Comparison of ENCODE assay signal across 9 cellular contexts in genomic region chr11:65491163-65491465, GRCh38. TPM values are rescaled to one million over a fixed set of nuclear protein-coding genes. Genes with fewer than 3 reads are reported as not detected.
A peak's percentile ranks its signal among the peaks of the same experiment; 100 is the strongest.
DNase-seq lines count a peak whose midpoint lies in the region; ATAC-seq, FAIRE-seq and TF ChIP-seq lines count a peak whose summit lies in the region.
"Had no signal": no experiment of that assay in that cellular context is flagged by ENCODE, and none has a peak within 500 bp of the region (broad histone marks: within the 10 kb centered on the region; RNA-seq: fewer than 3 reads in every experiment).

No MANE protein-coding gene starts in this region.

- peaks cover 65% of the 10 kb centered on the region for H3F3A ChIP-seq in smooth muscle cell (ENCODE audit: low read depth)

- H3K18ac ChIP-seq in H9 (ENCODE audit: insufficient read length, low read depth, low read length), result no peak overlapping the region

- H3K36me3 Mint-ChIP-seq in H9 (ENCODE audit: insufficient read depth in 1 of 3, low read depth in 3 of 3), result no peaks in the 10 kb centered on the region; a peak in 1 of 7 replicates
- no peaks in the 10 kb centered on the region for H3K36me3 Mint-ChIP-seq in activated T-helper 2 cell treated with anti-CD3 and anti-CD28 coated beads, Interferon-gamma antibody, Interleukin-2, Interleukin-4, amounts not matched to agents 10 μg/mL and 5 μg/mL and 100 μg/mL, durations not matched to agents 14 hours and 24 hours and 36 hours (ENCODE audit: low read depth)
- H3K36me3 Mint-ChIP-seq in naive thymus-derived CD8-positive, alpha-beta T cell, result no peaks in the 10 kb centered on the region

- no peak overlapping the region for H4K5ac ChIP-seq in H9 (ENCODE audit: insufficient read length, low read depth, low read length)

- H3K4me3 Mint-ChIP-seq in H9, result no peak overlapping the region; a peak in 1 of 5 replicates
- no peak overlapping the region for H3K4me3 Mint-ChIP-seq in activated T-helper 2 cell treated with anti-CD3 and anti-CD28 coated beads, Interferon-gamma antibody, Interleukin-2, Interleukin-4, amounts not matched to agents 10 μg/mL and 5 μg/mL and 100 μg/mL, durations not matched to agents 14 hours and 24 hours and 36 hours (ENCODE audit: low read depth)
- no peak overlapping the region for H3K4me3 Mint-ChIP-seq in naive thymus-derived CD8-positive, alpha-beta T cell

- peak overlapping the region in 2 of 3 experiments; percentile 67 to 95; a peak in 3 of 7 replicates for H3K27ac Mint-ChIP-seq in H9
- H3K27ac Mint-ChIP-seq in activated T-helper 2 cell treated with anti-CD3 and anti-CD28 coated beads, Interferon-gamma antibody, Interleukin-2, Interleukin-4, amounts not matched to agents 10 μg/mL and 5 μg/mL and 100 μg/mL, durations not matched to agents 14 hours and 24 hours and 36 hours, result peak overlapping the region; percentile 46
- H3K27ac Mint-ChIP-seq in naive thymus-derived CD8-positive, alpha-beta T cell, result peak overlapping the region in 1 of 10 donors; percentile 63

- no peaks in the 10 kb centered on the region; a peak in 1 of 5 replicates for H3K9me3 Mint-ChIP-seq in H9
- H3K9me3 Mint-ChIP-seq in activated T-helper 2 cell treated with anti-CD3 and anti-CD28 coated beads, Interferon-gamma antibody, Interleukin-2, Interleukin-4, amounts not matched to agents 10 μg/mL and 5 μg/mL and 100 μg/mL, durations not matched to agents 14 hours and 24 hours and 36 hours, result no peaks in the 10 kb centered on the region
- no peaks in the 10 kb centered on the region for H3K9me3 Mint-ChIP-seq in naive thymus-derived CD8-positive, alpha-beta T cell

- H3K9ac ChIP-seq in H9 (ENCODE audit: extremely low read depth, insufficient read length, low read length) (no peak overlapping the region), kidney (ENCODE audit: low read length in 2 of 2) (peak overlapping the region in 1 of 2 donors; percentile 68), smooth muscle cell (ENCODE audit: low read depth) (peak overlapping the region; percentile 92)

- H2BK15ac ChIP-seq in H9 (ENCODE audit: low read depth, low read length), result no peak overlapping the region

- no peak overlapping the region for H4K91ac ChIP-seq in H9 (ENCODE audit: insufficient read length, low read depth, low read length)

- intact Hi-C loops in activated T-helper 2 cell treated with anti-CD3 and anti-CD28 coated beads, Interferon-gamma antibody, Interleukin-2, Interleukin-4, amounts not matched to agents 10 μg/mL and 5 μg/mL and 100 μg/mL, durations not matched to agents 14 hours and 24 hours and 36 hours (cut with micrococcal nuclease), result loop anchor here (10.0 kb wide), 1 partner anchor 616 kb away; the partner anchor contains the start of gene EHD1
- intact Hi-C loops in kidney (cut with DNase I), result no loop called here

- H4K20me1 ChIP-seq in H9 (ENCODE audit: control insufficient read depth, insufficient read depth, insufficient read length) (no peaks in the 10 kb centered on the region), smooth muscle cell (ENCODE audit: low read depth) (no peaks in the 10 kb centered on the region)

- no CpG with 5 or more reads among the region's 3 CpGs for WGBS in H9 (ENCODE audit: extremely low coverage, insufficient read length, low lambda C conversion rate)
- 44% methylated on average over 3 of the region's 3 CpGs for WGBS in smooth muscle cell (ENCODE audit: low lambda C conversion rate)

- no peak overlapping the region for H2AK5ac ChIP-seq in H9 (ENCODE audit: insufficient read length, low read length)

- no peak overlapping the region for H3T11ph ChIP-seq in H9 (ENCODE audit: low read length)

- no peak overlapping the region for H3K4ac ChIP-seq in H9 (ENCODE audit: low read depth, low read length)

- peaks cover 2% of the 10 kb centered on the region; the same call in 1 of the 2 replicates for H3K27me3 Mint-ChIP-seq in H9 (ENCODE audit: low read depth)
- H3K27me3 Mint-ChIP-seq in activated T-helper 2 cell treated with anti-CD3 and anti-CD28 coated beads, Interferon-gamma antibody, Interleukin-2, Interleukin-4, amounts not matched to agents 10 μg/mL and 5 μg/mL and 100 μg/mL, durations not matched to agents 14 hours and 24 hours and 36 hours (ENCODE audit: low read depth), result no peaks in the 10 kb centered on the region
- H3K27me3 Mint-ChIP-seq in naive thymus-derived CD8-positive, alpha-beta T cell, result no peaks in the 10 kb centered on the region

- peaks cover 10% of the 10 kb centered on the region for H3K23me2 ChIP-seq in H9 (ENCODE audit: insufficient read length, low read depth, low read length, poor library complexity, severe bottlenecking)

- POLR2A ChIA-PET in naive thymus-derived CD8-positive, alpha-beta T cell (lab: Charles Lee), result interaction anchor here (0.7 to 24.9 kb wide), 5 partner anchors 8 to 70 kb away, joined by 3 to 2047 read pairs (median 91); partner anchors contain the start of genes MALAT1 and NEAT1

- no peak for FAIRE-seq in kidney (lab: Jason Lieb, UNC)

- H3K36me3 ChIP-seq in kidney (ENCODE audit: control insufficient read depth in 1 of 2, insufficient read depth in 2 of 2, low read length in 2 of 2), result no peaks in the 10 kb centered on the region
- no peaks in the 10 kb centered on the region for H3K36me3 ChIP-seq in smooth muscle cell (ENCODE audit: low read depth)

- H3K79me2 ChIP-seq in H9 (ENCODE audit: insufficient read depth, low read length), result no peaks in the 10 kb centered on the region
- peaks cover 21% of the 10 kb centered on the region for H3K79me2 ChIP-seq in smooth muscle cell (ENCODE audit: low read depth)

- no peak overlapping the region for H2BK12ac ChIP-seq in H9 (ENCODE audit: insufficient read length, low read depth, low read length)

- no peak overlapping the region for H3K56ac ChIP-seq in H9 (ENCODE audit: insufficient read length, low read depth, low read length)

- H3K27me3 ChIP-seq in H9 (ENCODE audit: insufficient read depth, low read length), result no peaks in the 10 kb centered on the region
- H3K27me3 ChIP-seq in smooth muscle cell (ENCODE audit: low read depth), result no peaks in the 10 kb centered on the region

- H3K79me1 ChIP-seq in H9 (ENCODE audit: insufficient read depth, low read depth, low read length, poor library complexity, severe bottlenecking), result no peaks in the 10 kb centered on the region

- peaks cover 79 to 82% of the 10 kb centered on the region in 2 experiments for H3K4me1 Mint-ChIP-seq in H9
- peaks cover 53% of the 10 kb centered on the region for H3K4me1 Mint-ChIP-seq in activated T-helper 2 cell treated with anti-CD3 and anti-CD28 coated beads, Interferon-gamma antibody, Interleukin-2, Interleukin-4, amounts not matched to agents 10 μg/mL and 5 μg/mL and 100 μg/mL, durations not matched to agents 14 hours and 24 hours and 36 hours (ENCODE audit: low read depth)
- peaks cover 12 to 53% (median 41%) of the 10 kb centered on the region in 4 donors for H3K4me1 Mint-ChIP-seq in naive thymus-derived CD8-positive, alpha-beta T cell

- H2BK5ac ChIP-seq in H9 (ENCODE audit: insufficient read length, low read length), result no peak overlapping the region

- H2AFZ ChIP-seq in H9 (ENCODE audit: low read length) (no peak overlapping the region), smooth muscle cell (ENCODE audit: low read depth) (no peak overlapping the region)

- no peak overlapping the region for H2BK120ac ChIP-seq in H9 (ENCODE audit: low read depth, low read length, poor library complexity, severe bottlenecking)

- no peak for TF ChIP-seq CTCF in H9 (conservative IDR thresholded peaks at IDR 0.05)
- TF ChIP-seq CTCF in kidney (IDR thresholded peaks at IDR 0.05; ENCODE audit: borderline replicate concordance, extremely low read depth, insufficient read depth), result no peak
- no peak for TF ChIP-seq CTCF in smooth muscle cell (IDR thresholded peaks at IDR 0.05; ENCODE audit: borderline replicate concordance, insufficient read depth, poor library complexity, severe bottlenecking)

- no peak overlapping the region for H2BK20ac ChIP-seq in H9 (ENCODE audit: low read depth, low read length, poor library complexity, severe bottlenecking)

- no peak overlapping the region for H4K8ac ChIP-seq in H9 (replicated peaks; ENCODE audit: insufficient read length, low read depth, low read length)

- H3K4me2 ChIP-seq in H9 (ENCODE audit: insufficient read depth, insufficient read length, low read length) (no peak overlapping the region), smooth muscle cell (peak overlapping the region; percentile 77)

- H3K27ac ChIP-seq in H9 (ENCODE audit: insufficient read length, low read depth, low read length), result no peak overlapping the region
- peak overlapping the region; percentile 98 to 99 for H3K27ac ChIP-seq in kidney (ENCODE audit: low read depth in 2 of 2, low read length in 2 of 2)
- peak overlapping the region; percentile 98 for H3K27ac ChIP-seq in smooth muscle cell (ENCODE audit: low read depth)

- H3K23ac ChIP-seq in H9 (ENCODE audit: insufficient read length, low read depth, low read length), result no peak overlapping the region

- no peak for ATAC-seq in naive thymus-derived CD8-positive, alpha-beta T cell
- no peak for ATAC-seq in GM18907 (IDR thresholded peaks at IDR 0.05; ENCODE audit: unreplicated experiment)
- ATAC-seq in GM21723 (IDR thresholded peaks at IDR 0.05; ENCODE audit: unreplicated experiment), result no peak

- no peaks in the 10 kb centered on the region for H3K9me3 ChIP-seq in H9 (ENCODE audit: control insufficient read depth, low read depth, low read length)
- no peaks in the 10 kb centered on the region for H3K9me3 ChIP-seq in kidney (ENCODE audit: control insufficient read depth in 1 of 2, low read length in 2 of 2)
- no peaks in the 10 kb centered on the region for H3K9me3 ChIP-seq in smooth muscle cell (replicated peaks; ENCODE audit: low read depth)

- H3K4me1 ChIP-seq in H9 (ENCODE audit: insufficient read depth, low read length), result peaks cover 34% of the 10 kb centered on the region; the same call in 1 of the 2 replicates
- peaks cover 75 to 79% of the 10 kb centered on the region in 2 donors for H3K4me1 ChIP-seq in kidney (ENCODE audit: control insufficient read depth in 1 of 2, insufficient read depth in 1 of 2, low read depth in 1 of 2, low read length in 2 of 2)
- peaks cover 76% of the 10 kb centered on the region for H3K4me1 ChIP-seq in smooth muscle cell (ENCODE audit: low read depth)

- H3K14ac ChIP-seq in H9 (ENCODE audit: insufficient read depth, low read length), result no peak overlapping the region

- DNase-seq in H9, result no peak
- no peak for DNase-seq in activated T-helper 2 cell treated with anti-CD3 and anti-CD28 coated beads, Interferon-gamma antibody, Interleukin-2, Interleukin-4, amounts not matched to agents 10 μg/mL and 5 μg/mL and 100 μg/mL, durations not matched to agents 14 hours and 24 hours and 36 hours (ENCODE audit: low spot score)
- peak; percentile 68 for DNase-seq in kidney
- DNase-seq in smooth muscle cell (lab: John Stamatoyannopoulos, UW; ENCODE audit: unreplicated experiment), result no peak
- DNase-seq in naive thymus-derived CD8-positive, alpha-beta T cell, result no peak
- DNase-seq in NCI-H2107 (lab: John Stamatoyannopoulos, UW), result no peak
- DNase-seq: GDM1 had no signal

- H3K4me3 ChIP-seq in kidney (ENCODE audit: low read length in 2 of 2), result peak overlapping the region in 1 of 2 donors; percentile 9
- H3K4me3 ChIP-seq in smooth muscle cell, result no peak overlapping the region

RNA-seq across cellular contexts. Expression of gene MALAT1, which starts 7.7 kb away (rescaled TPM):
- total RNA-seq in H9 (2021), result 1,700 and 1,934 TPM in 2 replicates
- total RNA-seq in activated T-helper 2 cell treated with anti-CD3 and anti-CD28 coated beads, Interferon-gamma antibody, Interleukin-2, Interleukin-4, amounts not matched to agents 10 μg/mL and 5 μg/mL and 100 μg/mL, durations not matched to agents 14 hours and 24 hours and 36 hours, result 4,338 and 4,347 TPM in 2 replicates
- total RNA-seq in kidney, result 15,262 TPM
- 219 TPM for polyA plus RNA-seq in kidney (ENCODE audit: insufficient read depth, low read depth, low replicate concordance)
- total RNA-seq in smooth muscle cell, result 7,019 and 7,386 TPM in 2 replicates
- 6,158 and 16,096 TPM in 2 replicates for polyA plus RNA-seq in smooth muscle cell
- over 10,000 TPM; 29,995 to 30,085 TPM for total RNA-seq in naive thymus-derived CD8-positive, alpha-beta T cell
- polyA plus RNA-seq in naive thymus-derived CD8-positive, alpha-beta T cell, result 1,000 to 10,000 TPM; 1,355 to 3,419 (median 2,188) TPM

RNA-seq across cellular contexts. Expression of gene SCYL1, which starts 33.8 kb away (rescaled TPM):
- total RNA-seq in H9 (2021) (54.7 and 56.0 TPM in 2 replicates), kidney (72.2 TPM), smooth muscle cell (66.6 and 90.8 TPM in 2 replicates)
- total RNA-seq in activated T-helper 2 cell treated with anti-CD3 and anti-CD28 coated beads, Interferon-gamma antibody, Interleukin-2, Interleukin-4, amounts not matched to agents 10 μg/mL and 5 μg/mL and 100 μg/mL, durations not matched to agents 14 hours and 24 hours and 36 hours, result 94.4 and 95.8 TPM in 2 replicates
- polyA plus RNA-seq in kidney (ENCODE audit: insufficient read depth, low read depth, low replicate concordance) (78.9 TPM), smooth muscle cell (108 and 123 TPM in 2 replicates)
- total RNA-seq in naive thymus-derived CD8-positive, alpha-beta T cell, result 10 to 100 TPM; 69.0 to 70.6 TPM
- 10 to 100 TPM; 23.2 to 41.5 (median 33.5) TPM for polyA plus RNA-seq in naive thymus-derived CD8-positive, alpha-beta T cell
